24 cellular contexts compared by ENCODE assay signal in the genomic region with DNA sequence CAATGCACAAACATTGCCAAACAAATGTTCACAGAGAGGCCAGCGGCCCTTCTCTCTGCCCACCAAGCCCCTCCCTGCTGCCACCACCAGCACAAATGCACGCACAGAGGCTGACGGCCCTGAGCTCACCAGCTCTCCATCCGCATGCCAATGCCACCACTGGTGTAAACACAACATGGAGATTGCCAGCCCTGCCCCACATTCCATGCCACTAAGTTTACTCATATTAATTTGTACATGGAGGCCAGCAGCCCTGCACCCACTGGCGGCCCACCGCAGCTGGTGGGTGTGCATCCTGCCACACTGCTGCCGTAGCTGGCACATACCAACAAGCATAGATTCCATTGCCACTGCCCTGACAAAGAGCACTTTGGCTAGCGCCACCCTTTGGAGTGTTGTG.
DNase-seq lines count a peak whose midpoint lies in the region; ATAC-seq, FAIRE-seq and TF ChIP-seq lines count a peak whose summit lies in the region.
"Had no signal": no experiment of that assay in that cellular context is flagged by ENCODE, and none has a peak within 500 bp of the region (broad histone marks: within the 10 kb centered on the region; RNA-seq: fewer than 3 reads in every experiment).

No MANE protein-coding gene starts in this region.

- H3K36me3 Mint-ChIP-seq in astrocyte (ENCODE audit: low read depth, unreplicated experiment), result no peaks in the 10 kb centered on the region
- no peaks in the 10 kb centered on the region for H3K36me3 Mint-ChIP-seq in activated T-cell treated with anti-CD3 and anti-CD28 coated beads, Interleukin-2, amount 50 U/mL, for 72 hours (ENCODE audit: insufficient read depth in 2 of 2)
- H3K36me3 Mint-ChIP-seq: CD4-positive, CD25-positive, alpha-beta regulatory T cell; CD8-positive, alpha-beta T cell had no signal

- TF ChIP-seq CTCF in astrocyte (IDR thresholded peaks at IDR 0.05; ENCODE audit: insufficient read depth, low read depth, low read length) (no peak), osteoblast (IDR thresholded peaks at IDR 0.05; ENCODE audit: extremely low read depth, low read depth, low read length) (no peak), spleen (IDR thresholded peaks at IDR 0.05 in 8 of 11, conservative IDR thresholded peaks at IDR 0.05 in 3 of 11) (no peak)

- WGBS in spleen, 5 donors, result 66 to 96% (median 85%) methylated on average over 4 to 8 of the region's 8 CpGs

- H3K9ac ChIP-seq in astrocyte (ENCODE audit: low read length), result no peak overlapping the region
- H3K9ac ChIP-seq: BLaER1, GM23248 had no signal

- no peak overlapping the region for H3K4me3 ChIP-seq in astrocyte (ENCODE audit: insufficient read depth, low read depth, low read length)
- H3K4me3 ChIP-seq in osteoblast (ENCODE audit: insufficient read depth, low read length), result no peak overlapping the region
- no peak overlapping the region for H3K4me3 ChIP-seq in spleen
- H3K4me3 ChIP-seq: BLaER1, GM23248 had no signal

- no peaks in the 10 kb centered on the region for H3K27me3 Mint-ChIP-seq in astrocyte (ENCODE audit: low read depth, unreplicated experiment)
- H3K27me3 Mint-ChIP-seq in activated T-cell treated with anti-CD3 and anti-CD28 coated beads, Interleukin-2, amount 50 U/mL, for 72 hours (ENCODE audit: low read depth), result no peaks in the 10 kb centered on the region
- H3K27me3 Mint-ChIP-seq: B cell; CD4-positive, CD25-positive, alpha-beta regulatory T cell had no signal

- no peaks in the 10 kb centered on the region for H3K9me3 ChIP-seq in astrocyte (ENCODE audit: insufficient read depth, low read depth, low read length)
- no peaks in the 10 kb centered on the region for H3K9me3 ChIP-seq in osteoblast (ENCODE audit: low read depth, low read length)
- peaks cover 0 to 11% (median 0%) of the 10 kb centered on the region in 8 donors for H3K9me3 ChIP-seq in spleen
- H3K9me3 ChIP-seq: Caco-2 had no signal

- H3K79me2 ChIP-seq in astrocyte (ENCODE audit: insufficient read depth, low read length) (no peaks in the 10 kb centered on the region), osteoblast (ENCODE audit: insufficient read depth, low read length) (no peaks in the 10 kb centered on the region)

- H3K4me1 ChIP-seq in astrocyte (ENCODE audit: insufficient read depth, low read length), result no peaks in the 10 kb centered on the region
- no peaks in the 10 kb centered on the region for H3K4me1 ChIP-seq in osteoblast (ENCODE audit: insufficient read depth, low read length)
- no peaks in the 10 kb centered on the region for H3K4me1 ChIP-seq in spleen
- H3K4me1 ChIP-seq: BLaER1, Caco-2 had no signal

- intact Hi-C loops in spleen (cut with DNase I; ENCODE audit: low total_unique reads), result no loop called here

- H3K27ac Mint-ChIP-seq in astrocyte (ENCODE audit: unreplicated experiment), result no peak overlapping the region
- H3K27ac Mint-ChIP-seq in activated T-cell treated with anti-CD3 and anti-CD28 coated beads, Interleukin-2, amount 50 U/mL, for 72 hours, result no peak overlapping the region
- H3K27ac Mint-ChIP-seq: B cell; CD4-positive, CD25-positive, alpha-beta regulatory T cell; CD8-positive, alpha-beta T cell; H9 had no signal

- no peaks in the 10 kb centered on the region for H3K27me3 ChIP-seq in astrocyte (ENCODE audit: insufficient read depth, low read length)
- H3K27me3 ChIP-seq in osteoblast (ENCODE audit: insufficient read depth, low read length), result no peaks in the 10 kb centered on the region
- H3K27me3 ChIP-seq in spleen (replicated peaks in 1 of 7), result no peaks in the 10 kb centered on the region

- H3K4me2 ChIP-seq in astrocyte (ENCODE audit: low read length) (no peak overlapping the region), osteoblast (ENCODE audit: insufficient read depth, low read length) (no peak overlapping the region)
- H3K4me2 ChIP-seq: BLaER1 had no signal

- no peak for ATAC-seq in activated T-cell treated with anti-CD3 and anti-CD28 coated beads, Interleukin-2, amount 50 U/mL, for 72 hours (replicated peaks in 1 of 2)
- no peak for ATAC-seq in HG02763 (IDR thresholded peaks at IDR 0.05; ENCODE audit: unreplicated experiment)
- ATAC-seq: CD8-positive, alpha-beta T cell; HCT116 had no signal

- H3K9me3 Mint-ChIP-seq in astrocyte (ENCODE audit: unreplicated experiment), result no peaks in the 10 kb centered on the region
- H3K9me3 Mint-ChIP-seq in activated T-cell treated with anti-CD3 and anti-CD28 coated beads, Interleukin-2, amount 50 U/mL, for 72 hours, result peaks cover 0 to 8% of the 10 kb centered on the region in 2 donors

- no peak for TF ChIP-seq POLR2A in spleen (IDR thresholded peaks at IDR 0.05)

- no peak overlapping the region for H2AFZ ChIP-seq in astrocyte (ENCODE audit: low read depth, low read length)
- no peak overlapping the region for H2AFZ ChIP-seq in osteoblast (ENCODE audit: low read length)
- H2AFZ ChIP-seq: GM23248 had no signal

- peak; percentile 4 for DNase-seq in activated gamma-delta T cell (lab: John Stamatoyannopoulos, UW)
- DNase-seq in activated gamma-delta T cell treated with Interleukin-2 at 50 U/mL for 16 hours, result no peak
- no peak for DNase-seq in astrocyte (ENCODE audit: low read depth)
- peak; percentile 10 for DNase-seq in osteoblast (ENCODE audit: insufficient read length, low spot score, missing footprints)
- peak; percentile 63 for DNase-seq in spleen
- no peak for DNase-seq in activated T-cell treated with anti-CD3 and anti-CD28 coated beads, Interleukin-2, amount 50 U/mL, for 72 hours
- DNase-seq in stimulated activated CD4-positive, alpha-beta T cell treated with anti-CD3 and anti-CD28 coated beads, Interleukin-2, amount 100 ng/mL, for 48 hours, result no peak
- DNase-seq: Caco-2; CD4-positive, CD25-positive, alpha-beta regulatory T cell; CD8-positive, alpha-beta T cell; DMS153; DND-41; GM23248; H9 had no signal

- H4K20me1 ChIP-seq in astrocyte (ENCODE audit: insufficient read depth, low read length) (no peaks in the 10 kb centered on the region), osteoblast (ENCODE audit: insufficient read depth, low read length) (no peaks in the 10 kb centered on the region)
- H4K20me1 ChIP-seq: BLaER1 had no signal

- H3K36me3 ChIP-seq in astrocyte (ENCODE audit: insufficient read depth, low read length) (no peaks in the 10 kb centered on the region), osteoblast (ENCODE audit: insufficient read depth, low read length) (no peaks in the 10 kb centered on the region), spleen (no peaks in the 10 kb centered on the region)
- H3K36me3 ChIP-seq: BLaER1 had no signal

- no peak overlapping the region for H3K4me3 Mint-ChIP-seq in astrocyte (ENCODE audit: unreplicated experiment)
- H3K4me3 Mint-ChIP-seq in activated T-cell treated with anti-CD3 and anti-CD28 coated beads, Interleukin-2, amount 50 U/mL, for 72 hours, result no peak overlapping the region
- H3K4me3 Mint-ChIP-seq: B cell; CD4-positive, CD25-positive, alpha-beta regulatory T cell; CD8-positive, alpha-beta T cell; H9 had no signal

- H3K27ac ChIP-seq in astrocyte (ENCODE audit: low read depth, low read length) (no peak overlapping the region), osteoblast (ENCODE audit: low read depth, low read length) (no peak overlapping the region), spleen (no peak overlapping the region)
- H3K27ac ChIP-seq: 22Rv1, BLaER1, C4-2B, GM23248 had no signal

- H3K4me1 Mint-ChIP-seq in astrocyte (ENCODE audit: low read depth, unreplicated experiment), result no peaks in the 10 kb centered on the region
- no peaks in the 10 kb centered on the region for H3K4me1 Mint-ChIP-seq in activated T-cell treated with anti-CD3 and anti-CD28 coated beads, Interleukin-2, amount 50 U/mL, for 72 hours (ENCODE audit: low read depth)
- H3K4me1 Mint-ChIP-seq: B cell; CD4-positive, CD25-positive, alpha-beta regulatory T cell; H9 had no signal

- FAIRE-seq in astrocyte (lab: Jason Lieb, UNC), result peak; percentile 26
- FAIRE-seq: A204.1, G401.6, GM12892, H1 had no signal

Comparison
In these comparisons a context has a peak if more than half of its experiments do, and no peak if none do; other contexts are left out.
1. DNase-seq: peak in activated gamma-delta T cell (single experiment), osteoblast (single experiment) and spleen (single experiment); none in activated gamma-delta T cell treated with Interleukin-2 at 50 U/mL for 16 hours (single experiment), astrocyte (single experiment), activated T-cell treated with anti-CD3 and anti-CD28 coated beads, Interleukin-2, amount 50 U/mL, for 72 hours (0 of 2) and stimulated activated CD4-positive, alpha-beta T cell treated with anti-CD3 and anti-CD28 coated beads, Interleukin-2, amount 100 ng/mL, for 48 hours (0 of 2).